Comparison of ENCODE assay signal across 1 cellular context in the genomic region with DNA sequence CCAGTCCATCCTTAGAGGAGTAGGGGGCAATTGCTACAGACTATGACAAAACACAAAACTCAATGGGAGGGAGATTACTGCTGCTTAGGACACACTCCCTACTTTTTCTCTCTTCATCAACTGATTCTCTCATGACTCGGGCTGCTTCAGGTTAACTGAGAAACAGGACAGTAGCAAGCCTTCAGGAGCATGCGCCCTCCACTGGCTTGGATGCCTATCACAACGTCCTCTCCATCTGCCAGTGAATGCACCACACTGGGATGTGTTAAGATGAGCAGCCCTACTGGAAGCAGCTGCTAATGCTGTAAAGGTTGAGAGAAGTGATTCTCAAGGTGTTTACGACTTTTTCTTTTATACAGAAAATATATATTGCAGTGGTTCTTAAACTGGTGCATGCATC.
TF ChIP-seq lines count a peak whose summit lies in the region.

No MANE protein-coding gene starts in this region.

TF ChIP-seq in GM23338, 12 proteins besides CTCF, POLR2A, EP300 and RAD21 (continued from another document):
- TF ChIP-seq, protein P1, sequence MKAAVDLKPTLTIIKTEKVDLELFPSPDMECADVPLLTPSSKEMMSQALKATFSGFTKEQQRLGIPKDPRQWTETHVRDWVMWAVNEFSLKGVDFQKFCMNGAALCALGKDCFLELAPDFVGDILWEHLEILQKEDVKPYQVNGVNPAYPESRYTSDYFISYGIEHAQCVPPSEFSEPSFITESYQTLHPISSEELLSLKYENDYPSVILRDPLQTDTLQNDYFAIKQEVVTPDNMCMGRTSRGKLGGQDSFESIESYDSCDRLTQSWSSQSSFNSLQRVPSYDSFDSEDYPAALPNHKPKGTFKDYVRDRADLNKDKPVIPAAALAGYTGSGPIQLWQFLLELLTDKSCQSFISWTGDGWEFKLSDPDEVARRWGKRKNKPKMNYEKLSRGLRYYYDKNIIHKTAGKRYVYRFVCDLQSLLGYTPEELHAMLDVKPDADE (IDR thresholded peaks at IDR 0.05): no peak
